In the genomic region with DNA sequence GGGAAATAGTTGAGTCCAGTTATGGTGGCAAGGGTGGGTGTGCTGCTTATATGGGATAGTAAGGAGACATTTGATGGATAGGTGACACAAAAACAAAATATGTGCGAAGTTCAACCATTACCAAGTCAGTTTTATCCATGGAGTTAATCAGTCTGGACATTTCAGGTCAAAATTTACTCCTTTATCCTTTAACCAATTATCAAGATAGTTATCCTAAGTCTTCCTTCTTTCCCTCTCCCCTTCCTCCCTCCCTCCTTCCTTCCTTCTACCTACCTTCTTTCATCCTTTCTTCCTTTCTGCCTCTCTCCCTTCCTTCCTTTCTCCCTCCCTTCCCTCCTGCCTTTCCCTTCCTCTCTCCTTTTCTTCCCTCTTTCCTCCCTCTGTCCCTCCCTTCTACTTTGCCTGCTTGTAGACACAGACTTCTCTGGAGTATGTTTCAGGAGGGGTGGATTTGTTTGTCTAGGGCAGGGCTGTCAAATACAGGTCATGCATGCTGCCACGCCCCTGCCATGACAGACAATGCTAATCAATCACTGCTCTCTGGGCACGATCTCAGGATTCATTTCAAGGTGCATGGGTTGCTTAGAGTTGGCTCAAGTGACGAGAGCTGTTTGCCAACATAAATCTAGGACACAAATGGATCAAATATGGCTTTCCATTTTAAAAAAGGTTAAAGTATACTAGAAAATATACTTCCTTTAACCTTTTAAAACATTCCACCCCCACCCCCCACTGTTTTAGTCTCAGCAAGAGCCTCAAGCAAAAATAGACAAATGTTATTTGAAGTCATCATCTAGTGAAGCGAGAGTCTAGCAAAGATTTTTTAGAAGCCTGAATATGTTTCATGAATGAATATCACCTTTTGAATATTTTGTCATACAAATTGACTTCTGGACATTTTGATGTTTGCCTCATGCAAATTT, we compare ENCODE assay signal across 16 cellular contexts.
DNase-seq lines count a peak whose midpoint lies in the region; ATAC-seq, FAIRE-seq and TF ChIP-seq lines count a peak whose summit lies in the region.
"Had no signal": no experiment of that assay in that cellular context is flagged by ENCODE, and none has a peak within 500 bp of the region (broad histone marks: within the 10 kb centered on the region; RNA-seq: fewer than 3 reads in every experiment).

No MANE protein-coding gene starts in this region.

- peak; percentile 11 for DNase-seq in NCI-H2171 treated with DMSO at 0.1 percent for 48 hours (lab: John Stamatoyannopoulos, UW)
- DNase-seq in NCI-H2171 (lab: John Stamatoyannopoulos, UW) = no peak
- peak; percentile 77 for DNase-seq in PC-3
- peak; percentile 70 for DNase-seq in kidney
- peak; percentile 58 for DNase-seq in smooth muscle cell of the brain vasculature (ENCODE audit: low read depth, low spot score)
- no peak for DNase-seq in mesenteric fat pad (ENCODE audit: low spot score)
- DNase-seq in HAP-1 (ENCODE audit: low spot score in 2 of 2) = no peak
- DNase-seq in immature natural killer cell = no peak
- DNase-seq: activated T-cell treated with anti-CD3 and anti-CD28 coated beads, Interleukin-2, amount 50 U/mL, for 1 hour; amygdala; DMS79 treated with DMSO at 0.1 percent for 48 hours; KBM-7; SK-N-SH; upper lobe of left lung had no signal

- POLR2A ChIA-PET in PC-3 (lab: Charles Lee; ENCODE audit: unreplicated experiment) = interaction anchor here (0.6 kb wide), 3 partner anchors 155 to 282 kb away, joined by 3 to 6 read pairs (median 5); partner anchors contain the start of gene CITED2

- H3K27me3 ChIP-seq in PC-3 (ENCODE audit: low read length) (no peaks in the 10 kb centered on the region), HAP-1 (ENCODE audit: low read depth) (no peaks in the 10 kb centered on the region)
- H3K27me3 ChIP-seq: upper lobe of left lung had no signal

- peak; percentile 99 for ATAC-seq in PC-3
- ATAC-seq: activated CD4-positive, CD25-positive, alpha-beta regulatory T cell treated with anti-CD3 and anti-CD28 coated beads, Interleukin-2, amount 50 U/mL, for 24 hours; GM12878 had no signal

- H3K9ac ChIP-seq in PC-3 (ENCODE audit: low read length) (no peak overlapping the region), kidney (ENCODE audit: low read length in 2 of 2) (no peak overlapping the region)
- H3K9ac ChIP-seq: SK-N-SH had no signal

- H2AFZ ChIP-seq in PC-3 (ENCODE audit: low read length) = peak overlapping the region; percentile 59

- in situ Hi-C loops in HAP-1 (cut with MboI; ENCODE audit: low sequenced_read_pairs) = no loop called here

- FAIRE-seq in kidney (lab: Jason Lieb, UNC) = no peak
- FAIRE-seq: GM12878 had no signal

- CTCF ChIA-PET in PC-3 (lab: Charles Lee) = no interaction called here

- no peaks in the 10 kb centered on the region for H3K9me3 Mint-ChIP-seq in immature natural killer cell

- peak overlapping the region; percentile 73 for H3K4me2 ChIP-seq in PC-3 (ENCODE audit: low read length)
- H3K4me2 ChIP-seq: SK-N-SH had no signal

- no peaks in the 10 kb centered on the region for H3F3A ChIP-seq in PC-3 (ENCODE audit: low read length, unreplicated experiment)

- TF ChIP-seq CTCF in PC-3 (conservative IDR thresholded peaks at IDR 0.05; ENCODE audit: low read depth, low read length) (no peak), kidney (IDR thresholded peaks at IDR 0.05; ENCODE audit: borderline replicate concordance, extremely low read depth, insufficient read depth) (no peak)

- H3K4me3 ChIP-seq in PC-3 (ENCODE audit: low read length) (no peak overlapping the region; the same call in 1 of the 2 replicates), kidney (ENCODE audit: low read length in 2 of 2) (peak overlapping the region in 1 of 2 donors; percentile 7), HAP-1 (no peak overlapping the region)
- H3K4me3 ChIP-seq: GM12878, upper lobe of left lung had no signal

- no peaks in the 10 kb centered on the region for H3K9me2 ChIP-seq in PC-3 (replicated peaks; ENCODE audit: low read length)
- H3K9me2 ChIP-seq: SK-N-SH had no signal

- BruUV-seq in PC-3 (replicated peaks; lab: Mats Ljungman, UMichigan) = no TSS peak

- H3K4me1 ChIP-seq in PC-3 (ENCODE audit: insufficient read depth, low read length) (peaks cover 16% of the 10 kb centered on the region), kidney (ENCODE audit: control insufficient read depth in 1 of 2, insufficient read depth in 1 of 2, low read depth in 1 of 2, low read length in 2 of 2) (peaks cover 12 to 27% of the 10 kb centered on the region in 2 donors), HAP-1 (no peaks in the 10 kb centered on the region)

- no peak overlapping the region for H3K27ac Mint-ChIP-seq in immature natural killer cell

- no peaks in the 10 kb centered on the region for H3K9me3 ChIP-seq in PC-3 (ENCODE audit: low read length)
- H3K9me3 ChIP-seq in kidney (ENCODE audit: control insufficient read depth in 1 of 2, low read length in 2 of 2) = no peaks in the 10 kb centered on the region
- no peaks in the 10 kb centered on the region for H3K9me3 ChIP-seq in HAP-1
- H3K9me3 ChIP-seq: SK-N-SH, upper lobe of left lung had no signal

- peak overlapping the region; percentile 59 for H3K27ac ChIP-seq in PC-3 (ENCODE audit: low read length)
- peak overlapping the region in 1 of 2 donors; percentile 51 for H3K27ac ChIP-seq in kidney (ENCODE audit: low read depth in 2 of 2, low read length in 2 of 2)
- H3K27ac ChIP-seq: upper lobe of left lung had no signal

- H3K4me1 Mint-ChIP-seq in immature natural killer cell = no peaks in the 10 kb centered on the region

- H3K36me3 ChIP-seq in PC-3 (ENCODE audit: low read depth, low read length) (no peaks in the 10 kb centered on the region), kidney (ENCODE audit: control insufficient read depth in 1 of 2, insufficient read depth in 2 of 2, low read length in 2 of 2) (no peaks in the 10 kb centered on the region), HAP-1 (replicated peaks) (no peaks in the 10 kb centered on the region)
- H3K36me3 ChIP-seq: upper lobe of left lung had no signal

- H3K79me2 ChIP-seq in PC-3 (ENCODE audit: low read length) = no peaks in the 10 kb centered on the region

- H3K36me3 Mint-ChIP-seq in immature natural killer cell = no peaks in the 10 kb centered on the region

- H4K20me1 ChIP-seq in PC-3 (ENCODE audit: low read length) = no peaks in the 10 kb centered on the region

- H3K4me3 Mint-ChIP-seq in immature natural killer cell = no peak overlapping the region

- intact Hi-C loops in PC-3 (cut with micrococcal nuclease) = loop anchor here (1.0 to 5.0 kb wide), 3 partner anchors 281 to 386 kb away; no protein-coding TSS in a partner anchor
- intact Hi-C loops in kidney (cut with DNase I) = no loop called here

- peaks cover 0 to 6% (median 3%) of the 10 kb centered on the region in 3 donors for H3K27me3 Mint-ChIP-seq in immature natural killer cell (ENCODE audit: low read depth in 3 of 3)

Comparison
In these comparisons a context has a peak if more than half of its experiments do, and no peak if none do; other contexts are left out.
1. DNase-seq: peak in NCI-H2171 treated with DMSO at 0.1 percent for 48 hours (single experiment), PC-3 (single experiment), kidney (single experiment) and smooth muscle cell of the brain vasculature (single experiment); none in NCI-H2171 (single experiment), mesenteric fat pad (single experiment), HAP-1 (0 of 2) and immature natural killer cell (0 of 3).